ENCODE assay signal across 28 cellular contexts in genomic region chr4:59002148-59002547, GRCh38.
"Had no signal": no experiment of that assay in that cellular context is flagged by ENCODE, and none has a peak within 500 bp of the region (broad histone marks: within the 10 kb centered on the region; RNA-seq: fewer than 3 reads in every experiment).

No MANE protein-coding gene starts in this region.

- H3K36me3 ChIP-seq: stomach, suprapubic skin, thoracic aorta, thyroid gland, tibial artery, tibial nerve, transverse colon, upper lobe of left lung, upper lobe of right lung, uterus, vagina had no signal

- H3K9me3 Mint-ChIP-seq: type B pancreatic cell had no signal

- H3K27ac Mint-ChIP-seq: stimulated activated effector memory CD8-positive, alpha-beta T cell treated with anti-CD3 and anti-CD28 coated beads, Interleukin-12 subunit alpha, Interleukin-12 subunit beta, amount 100 ng/mL, for 72 hours; stimulated activated memory B cell treated with anti-CD40 and anti-IgM and Interleukin-4, amounts not matched to agents 10 μg/mL and 1 μg/mL and 100 μg/mL, for 72 hours; stimulated activated naive B cell treated with anti-CD40 and anti-IgM and Interleukin-4, amounts not matched to agents 10 μg/mL and 1 μg/mL and 100 μg/mL, for 72 hours; stimulated activated naive CD8-positive, alpha-beta T cell treated with anti-CD3 and anti-CD28 coated beads, Interleukin-15, amount 100 ng/mL, for 72 hours; stimulated activated naive CD8-positive, alpha-beta T cell treated with anti-CD3 and anti-CD28 coated beads, Interleukin-15, Interleukin-2, amounts not matched to agents 100 ng/mL and 50 ng/mL, for 24 hours; type B pancreatic cell had no signal

- DNase-seq: stimulated activated CD4-positive, alpha-beta T cell treated with anti-CD3 and anti-CD28 coated beads, Interleukin-4, amount 100 ng/mL, for 1 hour; stimulated activated CD4-positive, alpha-beta T cell treated with anti-CD3 and anti-CD28 coated beads, Interleukin-4, amount 100 ng/mL, for 24 hours; stimulated activated CD4-positive, alpha-beta T cell treated with anti-CD3 and anti-CD28 coated beads, Interleukin-4, amount 100 ng/mL, for 4 hours; stimulated activated CD8-positive, alpha-beta memory T cell treated with anti-CD3 and anti-CD28 coated beads, Interleukin-4, amount 100 ng/mL, for 48 hours; stimulated activated naive B cell treated with anti-CD40 and anti-IgM and Interleukin-4, amounts not matched to agents 10 μg/mL and 1 μg/mL and 100 μg/mL, for 72 hours; stimulated activated naive CD4-positive, alpha-beta T cell; stimulated activated naive CD4-positive, alpha-beta T cell treated with Interleukin-2 at 50 U/mL for 16 hours; stimulated activated naive CD8-positive, alpha-beta T cell treated with anti-CD3 and anti-CD28 coated beads, Interleukin-15, amount 100 ng/mL, for 72 hours; stimulated activated naive CD8-positive, alpha-beta T cell treated with anti-CD3 and anti-CD28 coated beads, Interleukin-15, Interleukin-2, amounts not matched to agents 100 U/mL and 50 U/mL, for 24 hours; stomach; substantia nigra; testis; thyroid gland; tibial artery; transverse colon; trophoblast cell; upper lobe of left lung; upper lobe of right lung; uterus had no signal

- H3K4me1 ChIP-seq: stomach, suprapubic skin, testis, thyroid gland, tibial artery, tibial nerve, transverse colon, upper lobe of left lung, upper lobe of right lung, uterus, vagina had no signal

- FAIRE-seq: urothelium cell line had no signal

- ATAC-seq: stimulated activated effector memory CD8-positive, alpha-beta T cell treated with anti-CD3 and anti-CD28 coated beads, Interleukin-12 subunit alpha, Interleukin-12 subunit beta, amount 100 ng/mL, for 72 hours; stimulated activated memory B cell treated with anti-CD40 and anti-IgM and Interleukin-4, amounts not matched to agents 10 μg/mL and 1 μg/mL and 100 μg/mL, for 72 hours; stimulated activated naive B cell treated with anti-CD40 and anti-IgM and Interleukin-4, amounts not matched to agents 10 μg/mL and 1 μg/mL and 100 μg/mL, for 72 hours; stimulated activated naive CD8-positive, alpha-beta T cell treated with anti-CD3 and anti-CD28 coated beads, Interleukin-15, amount 100 ng/mL, for 72 hours; stimulated activated naive CD8-positive, alpha-beta T cell treated with anti-CD3 and anti-CD28 coated beads, Interleukin-15, Interleukin-2, amounts not matched to agents 100 U/mL and 50 U/mL, for 24 hours; upper lobe of right lung had no signal

- H3K27ac ChIP-seq: stomach, suprapubic skin, testis, thoracic aorta, thyroid gland, tibial artery, tibial nerve, transverse colon, upper lobe of left lung, upper lobe of right lung, uterus, vagina had no signal

- H3K4me3 Mint-ChIP-seq: stimulated activated effector memory CD8-positive, alpha-beta T cell treated with anti-CD3 and anti-CD28 coated beads, Interleukin-12 subunit alpha, Interleukin-12 subunit beta, amount 100 ng/mL, for 72 hours; stimulated activated memory B cell treated with anti-CD40 and anti-IgM and Interleukin-4, amounts not matched to agents 10 μg/mL and 1 μg/mL and 100 μg/mL, for 72 hours; stimulated activated naive B cell treated with anti-CD40 and anti-IgM and Interleukin-4, amounts not matched to agents 10 μg/mL and 1 μg/mL and 100 μg/mL, for 72 hours; stimulated activated naive CD8-positive, alpha-beta T cell treated with anti-CD3 and anti-CD28 coated beads, Interleukin-15, amount 100 ng/mL, for 72 hours; stimulated activated naive CD8-positive, alpha-beta T cell treated with anti-CD3 and anti-CD28 coated beads, Interleukin-15, Interleukin-2, amounts not matched to agents 100 ng/mL and 50 ng/mL, for 24 hours; type B pancreatic cell had no signal

- H3K27me3 Mint-ChIP-seq: stimulated activated memory B cell treated with anti-CD40 and anti-IgM and Interleukin-4, amounts not matched to agents 10 μg/mL and 1 μg/mL and 100 μg/mL, for 72 hours; stimulated activated naive B cell treated with anti-CD40 and anti-IgM and Interleukin-4, amounts not matched to agents 10 μg/mL and 1 μg/mL and 100 μg/mL, for 72 hours; stimulated activated naive CD8-positive, alpha-beta T cell treated with anti-CD3 and anti-CD28 coated beads, Interleukin-15, amount 100 ng/mL, for 72 hours; stimulated activated naive CD8-positive, alpha-beta T cell treated with anti-CD3 and anti-CD28 coated beads, Interleukin-15, Interleukin-2, amounts not matched to agents 100 ng/mL and 50 ng/mL, for 24 hours; type B pancreatic cell had no signal

- H3K9me3 ChIP-seq: stomach, suprapubic skin, testis, thoracic aorta, thyroid gland, tibial artery, tibial nerve, transverse colon, upper lobe of left lung, upper lobe of right lung, uterus, vagina had no signal

- H3K36me3 Mint-ChIP-seq: stimulated activated effector memory CD8-positive, alpha-beta T cell treated with anti-CD3 and anti-CD28 coated beads, Interleukin-12 subunit alpha, Interleukin-12 subunit beta, amount 100 ng/mL, for 72 hours; stimulated activated memory B cell treated with anti-CD40 and anti-IgM and Interleukin-4, amounts not matched to agents 10 μg/mL and 1 μg/mL and 100 μg/mL, for 72 hours; stimulated activated naive B cell treated with anti-CD40 and anti-IgM and Interleukin-4, amounts not matched to agents 10 μg/mL and 1 μg/mL and 100 μg/mL, for 72 hours; type B pancreatic cell had no signal

- H3K27me3 ChIP-seq: stomach, suprapubic skin, testis, thyroid gland, tibial artery, tibial nerve, transverse colon, upper lobe of left lung, upper lobe of right lung, uterus, vagina had no signal

- H3K4me3 ChIP-seq: stomach, suprapubic skin, testis, thoracic aorta, thyroid gland, tibial artery, tibial nerve, transverse colon, upper lobe of left lung, upper lobe of right lung, uterus, vagina had no signal

- H3K4me1 Mint-ChIP-seq: stimulated activated effector memory CD8-positive, alpha-beta T cell treated with anti-CD3 and anti-CD28 coated beads, Interleukin-12 subunit alpha, Interleukin-12 subunit beta, amount 100 ng/mL, for 72 hours; stimulated activated memory B cell treated with anti-CD40 and anti-IgM and Interleukin-4, amounts not matched to agents 10 μg/mL and 1 μg/mL and 100 μg/mL, for 72 hours; stimulated activated naive B cell treated with anti-CD40 and anti-IgM and Interleukin-4, amounts not matched to agents 10 μg/mL and 1 μg/mL and 100 μg/mL, for 72 hours; stimulated activated naive CD8-positive, alpha-beta T cell treated with anti-CD3 and anti-CD28 coated beads, Interleukin-15, amount 100 ng/mL, for 72 hours had no signal
